8 cellular contexts compared by ENCODE assay signal in genomic region chrX:111869639-111870034, GRCh38. TPM values are rescaled to one million over a fixed set of nuclear protein-coding genes. Genes with fewer than 3 reads are reported as not detected.
DNase-seq lines count a peak whose midpoint lies in the region; ATAC-seq and TF ChIP-seq lines count a peak whose summit lies in the region.

No MANE protein-coding gene starts in this region.

- H3K4me1 Mint-ChIP-seq in Calu3 (ENCODE audit: low read depth, unreplicated experiment) = peaks cover 21% of the 10 kb centered on the region
- peaks cover 4% of the 10 kb centered on the region for H3K4me1 Mint-ChIP-seq in activated naive CD8-positive, alpha-beta T cell treated with anti-CD3 and anti-CD28 coated beads for 36 hours

- H3K27ac Mint-ChIP-seq in Calu3 (ENCODE audit: unreplicated experiment) = no peak overlapping the region
- no peak overlapping the region for H3K27ac Mint-ChIP-seq in activated naive CD8-positive, alpha-beta T cell treated with anti-CD3 and anti-CD28 coated beads for 36 hours

- no peak overlapping the region for H3K27ac ChIP-seq in cardiac muscle cell

- H3K4me3 Mint-ChIP-seq in Calu3 (ENCODE audit: low read depth, unreplicated experiment) = no peak overlapping the region
- no peak overlapping the region for H3K4me3 Mint-ChIP-seq in activated naive CD8-positive, alpha-beta T cell treated with anti-CD3 and anti-CD28 coated beads for 36 hours

- no TSS peak for BruUV-seq in Calu3 (replicated peaks; lab: Mats Ljungman, UMichigan)

- no peaks in the 10 kb centered on the region for H3K27me3 Mint-ChIP-seq in Calu3 (ENCODE audit: unreplicated experiment)
- H3K27me3 Mint-ChIP-seq in activated naive CD8-positive, alpha-beta T cell treated with anti-CD3 and anti-CD28 coated beads for 36 hours = peaks cover 4% of the 10 kb centered on the region

- peak; percentile 56 for DNase-seq in Calu3
- peak; percentile 32 for DNase-seq in NCI-H1694 (lab: John Stamatoyannopoulos, UW)
- DNase-seq in activated naive CD8-positive, alpha-beta T cell treated with anti-CD3 and anti-CD28 coated beads for 36 hours = peak; percentile 2
- DNase-seq in cardiac muscle cell (ENCODE audit: low read depth in 1 of 2, low spot score in 1 of 2) = peak; percentile 57 to 79
- DNase-seq in retinal pigment epithelial cell (ENCODE audit: low read depth) = peak; percentile 12
- DNase-seq in GF-D8 (lab: John Stamatoyannopoulos, UW) = no peak

- H3K4me3 ChIP-seq in cardiac muscle cell = no peak overlapping the region
- no peak overlapping the region for H3K4me3 ChIP-seq in retinal pigment epithelial cell (ENCODE audit: low read length)

- TF ChIP-seq CTCF in Calu3 (IDR thresholded peaks at IDR 0.05; ENCODE audit: unreplicated experiment) (peak; percentile 56), cardiac muscle cell (IDR thresholded peaks at IDR 0.05; ENCODE audit: low read depth, low read length) (peak; percentile 63), retinal pigment epithelial cell (conservative IDR thresholded peaks at IDR 0.05; ENCODE audit: low read depth, low read length) (peak; percentile 76)

- CTCF ChIA-PET in Calu3 (lab: Charles Lee) = interaction anchor here (0.8 to 2.0 kb wide), 5 partner anchors 15 to 773 kb away, joined by 3 to 13 read pairs (median 5); no protein-coding TSS in a partner anchor

- intact Hi-C loops in Calu3 (cut with micrococcal nuclease; ENCODE audit: unreplicated experiment) = loop anchor here (1.0 to 10.0 kb wide), 5 partner anchors 45 to 773 kb away; no protein-coding TSS in a partner anchor

- no peaks in the 10 kb centered on the region for H3K9me3 Mint-ChIP-seq in Calu3 (ENCODE audit: low read depth, unreplicated experiment)
- no peaks in the 10 kb centered on the region for H3K9me3 Mint-ChIP-seq in activated naive CD8-positive, alpha-beta T cell treated with anti-CD3 and anti-CD28 coated beads for 36 hours

- no peaks in the 10 kb centered on the region for H3K4me1 ChIP-seq in cardiac muscle cell (ENCODE audit: low read depth)

- H3K9me3 ChIP-seq in cardiac muscle cell (ENCODE audit: low read depth) = no peaks in the 10 kb centered on the region

- H3K36me3 Mint-ChIP-seq in Calu3 (ENCODE audit: insufficient read depth, unreplicated experiment) = no peaks in the 10 kb centered on the region
- no peaks in the 10 kb centered on the region for H3K36me3 Mint-ChIP-seq in activated naive CD8-positive, alpha-beta T cell treated with anti-CD3 and anti-CD28 coated beads for 36 hours

- no peaks in the 10 kb centered on the region for H3K36me3 ChIP-seq in cardiac muscle cell

- ATAC-seq in GM18858 (IDR thresholded peaks at IDR 0.05; ENCODE audit: unreplicated experiment) (peak; percentile 66), HG02938 (IDR thresholded peaks at IDR 0.05; ENCODE audit: unreplicated experiment) (peak; percentile 83)

- H3K27me3 ChIP-seq in cardiac muscle cell = no peaks in the 10 kb centered on the region

RNA-seq across cellular contexts. Expression of gene TRPC5OS, which starts 6.3 kb away (rescaled TPM):
- total RNA-seq in Calu3 (2022) = not detected in 2 replicates
- not detected for total RNA-seq in activated naive CD8-positive, alpha-beta T cell treated with anti-CD3 and anti-CD28 coated beads for 36 hours
- 0.04 TPM in 1 of 2 replicates, not detected in the other for total RNA-seq in cardiac muscle cell
- not detected in 2 replicates for polyA plus RNA-seq in cardiac muscle cell
